In genomic region chr15:77013786-77014136, GRCh38 we compare ENCODE assay signal across 8 cellular contexts. TPM values are rescaled to one million over a fixed set of nuclear protein-coding genes. Genes with fewer than 3 reads are reported as not detected.
A peak's percentile ranks its signal among the peaks of the same experiment; 100 is the strongest.
DNase-seq lines count a peak whose midpoint lies in the region; ATAC-seq, FAIRE-seq and TF ChIP-seq lines count a peak whose summit lies in the region.

No MANE protein-coding gene starts in this region.

- H3K4me1 ChIP-seq in mucosa of descending colon (ENCODE audit: low read depth) (no peaks in the 10 kb centered on the region), gastrocnemius medialis (no peaks in the 10 kb centered on the region), vagina (peaks cover 5% of the 10 kb centered on the region)

- H3K4me3 ChIP-seq in mucosa of descending colon: no peak overlapping the region
- H3K4me3 ChIP-seq in gastrocnemius medialis: no peak overlapping the region
- no peak overlapping the region for H3K4me3 ChIP-seq in vagina

- in situ Hi-C loops in gastrocnemius medialis (cut with MboI; ENCODE audit: low sequenced_read_pairs in 4 of 4): loop anchor here in 1 of 4 donors (10.0 kb wide), 1 partner anchor 531 kb away; no protein-coding TSS in a partner anchor

- H3K9me3 ChIP-seq in mucosa of descending colon (no peaks in the 10 kb centered on the region), gastrocnemius medialis (no peaks in the 10 kb centered on the region), vagina (no peaks in the 10 kb centered on the region)

- H3K27ac ChIP-seq in gastrocnemius medialis (no peak overlapping the region), vagina (no peak overlapping the region)

- no peaks in the 10 kb centered on the region for H3K36me3 ChIP-seq in mucosa of descending colon (ENCODE audit: low read depth)
- no peaks in the 10 kb centered on the region for H3K36me3 ChIP-seq in gastrocnemius medialis
- no peaks in the 10 kb centered on the region for H3K36me3 ChIP-seq in vagina

- DNase-seq in GM12891 (ENCODE audit: insufficient read length, low spot score) (peak; percentile 87), mucosa of descending colon (peak in 1 of 3 donors; percentile 86), NCI-H1417 treated with DMSO at 0.1 percent for 48 hours (lab: John Stamatoyannopoulos, UW) (no peak), gastrocnemius medialis (no peak), NCI-H510A (lab: John Stamatoyannopoulos, UW) (no peak), vagina (ENCODE audit: extremely low spot score in 2 of 2) (no peak)
- DNase-seq in activated CD8-positive, alpha-beta memory T cell treated with anti-CD3 and anti-CD28 coated beads for 4 hours (ENCODE audit: low read depth in 2 of 2): peak; percentile 82 to 89

- intact Hi-C loops in mucosa of descending colon (cut with DNase I, micrococcal nuclease) (no loop called here), gastrocnemius medialis (cut with DNase I; ENCODE audit: low total_unique reads) (no loop called here), vagina (cut with DNase I) (no loop called here)

- ATAC-seq in HG03139 (IDR thresholded peaks at IDR 0.05; ENCODE audit: unreplicated experiment) (peak; percentile 34), mucosa of descending colon (peak; percentile 73), gastrocnemius medialis (no peak)

- no peaks in the 10 kb centered on the region for H3K27me3 ChIP-seq in gastrocnemius medialis
- no peaks in the 10 kb centered on the region for H3K27me3 ChIP-seq in vagina

- TF ChIP-seq CTCF in mucosa of descending colon (IDR thresholded peaks at IDR 0.05) (no peak), gastrocnemius medialis (IDR thresholded peaks at IDR 0.05 in 4 of 5, conservative IDR thresholded peaks at IDR 0.05 in 1 of 5) (no peak), vagina (IDR thresholded peaks at IDR 0.05) (no peak)

- FAIRE-seq in GM12891 (lab: Jason Lieb, UNC): peak; percentile 95

- no peak for TF ChIP-seq POLR2A in GM12891 (IDR thresholded peaks at IDR 0.05; ENCODE audit: low read depth, low read length)
- TF ChIP-seq POLR2A in gastrocnemius medialis (IDR thresholded peaks at IDR 0.05): no peak
- TF ChIP-seq POLR2A in vagina (IDR thresholded peaks at IDR 0.05): no peak

TF ChIP-seq in GM12891, 5 proteins besides CTCF, POLR2A, EP300 and RAD21:
- TF ChIP-seq SPI1 (IDR thresholded peaks at IDR 0.05; ENCODE audit: low read depth, low read length) (no peak), PAX5 (IDR thresholded peaks at IDR 0.05; ENCODE audit: insufficient read depth, low read length, severe bottlenecking) (no peak)

RNA-seq across cellular contexts. Expression of gene PSTPIP1, which starts 18.8 kb away (rescaled TPM):
- polyA plus RNA-seq in GM12891 (2012; ENCODE audit: low read depth, missing spikeins): 5.2 TPM
- total RNA-seq in mucosa of descending colon (1 to 10 TPM; 4.4 to 8.2 (median 6.3) TPM), gastrocnemius medialis (1 to 10 TPM in 2 of 4 donors, under 1 TPM in 1, not detected in 1; 0.76 to 5.2 (median 3.1) TPM), vagina (13.3 TPM)

RNA-seq across cellular contexts. Expression of gene TSPAN3, which starts 57.1 kb away (rescaled TPM):
- polyA plus RNA-seq in GM12891 (2012; ENCODE audit: low read depth, missing spikeins): 34.5 TPM
- total RNA-seq in mucosa of descending colon (100 to 1,000 TPM; 419 to 945 (median 666) TPM), gastrocnemius medialis (100 to 1,000 TPM; 229 to 361 (median 341) TPM), vagina (80.3 TPM)

Comparison
In these comparisons a context has a peak if more than half of its experiments do, and no peak if none do; other contexts are left out.
1. DNase-seq: peak in GM12891 (single experiment) and activated CD8-positive, alpha-beta memory T cell treated with anti-CD3 and anti-CD28 coated beads for 4 hours (2 of 2); none in NCI-H1417 treated with DMSO at 0.1 percent for 48 hours (single experiment), gastrocnemius medialis (0 of 2), NCI-H510A (single experiment) and vagina (0 of 2).
2. ATAC-seq: peak in HG03139 (single experiment) and mucosa of descending colon (single experiment); none in gastrocnemius medialis (0 of 2).